In genomic region chr5:119269061-119269579, GRCh38 we compare ENCODE assay signal across 8 cellular contexts.
DNase-seq lines count a peak whose midpoint lies in the region; ATAC-seq and TF ChIP-seq lines count a peak whose summit lies in the region.

No MANE protein-coding gene starts in this region.

- H3K4me2 ChIP-seq in neural progenitor cell: peak overlapping the region; percentile 87

- H3K4me1 Mint-ChIP-seq in activated CD8-positive, alpha-beta T cell treated with anti-CD3 and anti-CD28 coated beads, Interleukin-2, amount 10 ng/mL, durations not matched to agents 7 days and 5 days (ENCODE audit: low read depth): peaks cover 63% of the 10 kb centered on the region
- H3K4me1 Mint-ChIP-seq in neural progenitor cell: peaks cover 9% of the 10 kb centered on the region

- TF ChIP-seq CTCF in HEK293 (tag by site-specific recombination; IDR thresholded peaks at IDR 0.05) (no peak), NB4 (IDR thresholded peaks at IDR 0.05; ENCODE audit: low read depth, low read length) (no peak), neural progenitor cell (IDR thresholded peaks at IDR 0.05) (no peak)

- peaks cover 5% of the 10 kb centered on the region for H3K9me3 Mint-ChIP-seq in activated CD8-positive, alpha-beta T cell treated with anti-CD3 and anti-CD28 coated beads, Interleukin-2, amount 10 ng/mL, durations not matched to agents 7 days and 5 days (ENCODE audit: insufficient read depth)
- H3K9me3 Mint-ChIP-seq in neural progenitor cell: peaks cover 9% of the 10 kb centered on the region

- peaks cover 36% of the 10 kb centered on the region for H3K4me1 ChIP-seq in HEK293 (ENCODE audit: control insufficient read depth, insufficient read depth, low read length)
- H3K4me1 ChIP-seq in neural progenitor cell: peaks cover 12% of the 10 kb centered on the region

- peak; percentile 11 for DNase-seq in NCI-H1436 (lab: John Stamatoyannopoulos, UW)
- no peak for DNase-seq in NCI-H1436 treated with DMSO at 0.1 percent for 48 hours (lab: John Stamatoyannopoulos, UW)
- peak; percentile 68 for DNase-seq in NB4 (ENCODE audit: low read depth)
- DNase-seq in activated CD8-positive, alpha-beta T cell treated with anti-CD3 and anti-CD28 coated beads, Interleukin-2, amount 10 ng/mL, durations not matched to agents 7 days and 5 days: peak; percentile 50
- DNase-seq in fibroblast of peridontal ligament (ENCODE audit: extremely low read depth): peak; percentile 37
- peak; percentile 58 for DNase-seq in neural progenitor cell (ENCODE audit: low spot score)
- no peak for DNase-seq in NCI-H524 treated with DMSO at 0.1 percent for 48 hours (lab: John Stamatoyannopoulos, UW)

- peaks cover 7% of the 10 kb centered on the region for H4K20me1 ChIP-seq in neural progenitor cell (ENCODE audit: low read depth)

- H3K27ac Mint-ChIP-seq in activated CD8-positive, alpha-beta T cell treated with anti-CD3 and anti-CD28 coated beads, Interleukin-2, amount 10 ng/mL, durations not matched to agents 7 days and 5 days: peak overlapping the region; percentile 96
- peak overlapping the region; percentile 38 for H3K27ac Mint-ChIP-seq in neural progenitor cell

- peak overlapping the region; percentile 49 for H3K9ac ChIP-seq in neural progenitor cell

- POLR2A ChIA-PET in HEK293 (lab: Yijun Ruan, JAX): interaction anchor here (0.9 to 3.4 kb wide), 15 partner anchors 8 to 281 kb away, joined by 3 to 32 read pairs (median 6); partner anchors contain the start of genes DMXL1, DTWD2 and TNFAIP8
- POLR2A ChIA-PET in activated CD8-positive, alpha-beta T cell treated with anti-CD3 and anti-CD28 coated beads, Interleukin-2, amount 10 ng/mL, durations not matched to agents 7 days and 5 days (lab: Charles Lee): interaction anchor here (0.7 to 2.4 kb wide), 15 partner anchors 10 to 143 kb away, joined by 3 to 13 read pairs (median 5); no protein-coding TSS in a partner anchor

- peak; percentile 20 for TF ChIP-seq POLR2A in NB4 (IDR thresholded peaks at IDR 0.05; ENCODE audit: extremely low read depth, insufficient read length)

- H3K27me3 Mint-ChIP-seq in activated CD8-positive, alpha-beta T cell treated with anti-CD3 and anti-CD28 coated beads, Interleukin-2, amount 10 ng/mL, durations not matched to agents 7 days and 5 days (ENCODE audit: low read depth): no peaks in the 10 kb centered on the region
- H3K27me3 Mint-ChIP-seq in neural progenitor cell (ENCODE audit: insufficient read depth, low read depth): peaks cover 5% of the 10 kb centered on the region

- peak overlapping the region; percentile 98 for H3K4me3 Mint-ChIP-seq in activated CD8-positive, alpha-beta T cell treated with anti-CD3 and anti-CD28 coated beads, Interleukin-2, amount 10 ng/mL, durations not matched to agents 7 days and 5 days
- H3K4me3 Mint-ChIP-seq in neural progenitor cell: peak overlapping the region; percentile 93

- H3K9me3 ChIP-seq in HEK293 (ENCODE audit: control insufficient read depth, insufficient read depth, low read depth, low read length) (no peaks in the 10 kb centered on the region), neural progenitor cell (ENCODE audit: low read depth) (no peaks in the 10 kb centered on the region)

- peaks cover 4% of the 10 kb centered on the region for H3K27me3 ChIP-seq in neural progenitor cell

- peaks cover 21% of the 10 kb centered on the region for H3K79me2 ChIP-seq in neural progenitor cell (ENCODE audit: low read depth)

- H3K36me3 ChIP-seq in HEK293 (ENCODE audit: control insufficient read depth in 2 of 2, insufficient read depth in 1 of 2, low read length in 2 of 2): no peaks in the 10 kb centered on the region
- H3K36me3 ChIP-seq in neural progenitor cell: no peaks in the 10 kb centered on the region

- peak overlapping the region; percentile 99 for H2AFZ ChIP-seq in neural progenitor cell (replicated peaks)

- H3K36me3 Mint-ChIP-seq in activated CD8-positive, alpha-beta T cell treated with anti-CD3 and anti-CD28 coated beads, Interleukin-2, amount 10 ng/mL, durations not matched to agents 7 days and 5 days (ENCODE audit: low read depth): peaks cover 50% of the 10 kb centered on the region
- peaks cover 5% of the 10 kb centered on the region for H3K36me3 Mint-ChIP-seq in neural progenitor cell

- ATAC-seq in activated CD8-positive, alpha-beta T cell treated with anti-CD3 and anti-CD28 coated beads, Interleukin-2, amount 10 ng/mL, durations not matched to agents 7 days and 5 days: peak; percentile 2

- H3K27ac ChIP-seq in HEK293 (ENCODE audit: extremely low read depth, low read depth, low read length) (peak overlapping the region; percentile 88), neural progenitor cell (no peak overlapping the region)

- H3K4me3 ChIP-seq in HEK293 (ENCODE audit: low read depth, low read length): peak overlapping the region; percentile 60
- peak overlapping the region; percentile 99 for H3K4me3 ChIP-seq in NB4 (ENCODE audit: low read depth, low read length)
- peak overlapping the region; percentile 89 for H3K4me3 ChIP-seq in neural progenitor cell

- CTCF ChIA-PET in HEK293 (lab: Yijun Ruan, JAX): interaction anchor here (0.6 to 1.8 kb wide), 6 partner anchors 46 to 281 kb away, joined by 3 to 9 read pairs (median 6); partner anchors contain the start of gene DTWD2
- CTCF ChIA-PET in activated CD8-positive, alpha-beta T cell treated with anti-CD3 and anti-CD28 coated beads, Interleukin-2, amount 10 ng/mL, durations not matched to agents 7 days and 5 days (lab: Charles Lee): interaction anchor here (0.9 to 6.7 kb wide), 26 partner anchors 11 to 281 kb away, joined by 3 to 52 read pairs (median 8); partner anchors contain the start of genes DMXL1 and DTWD2

- H3F3A ChIP-seq in neural progenitor cell (ENCODE audit: low read depth): peaks cover 7% of the 10 kb centered on the region

TF ChIP-seq in HEK293, 187 proteins besides CTCF, POLR2A, EP300 and RAD21 (continues in another document):
- TF ChIP-seq ZNF518A (tag by site-specific recombination; conservative IDR thresholded peaks at IDR 0.05; ENCODE audit: low read depth): no peak
- no peak for TF ChIP-seq ZNF76 (tag by site-specific recombination; IDR thresholded peaks at IDR 0.05; ENCODE audit: borderline replicate concordance, low read depth)
- no peak for TF ChIP-seq ZNF37A (tag by site-specific recombination; IDR thresholded peaks at IDR 0.05)
- no peak for TF ChIP-seq ZNF362 (tag by site-specific recombination; IDR thresholded peaks at IDR 0.05)
- no peak for TF ChIP-seq ZNF121 (tag by site-specific recombination; IDR thresholded peaks at IDR 0.05)
- TF ChIP-seq KLF9 (tag by site-specific recombination; IDR thresholded peaks at IDR 0.05; ENCODE audit: low read depth): no peak
- no peak for TF ChIP-seq ZBTB1 (tag by site-specific recombination; IDR thresholded peaks at IDR 0.05)
- no peak for TF ChIP-seq ZNF302 (tag by site-specific recombination; IDR thresholded peaks at IDR 0.05; ENCODE audit: low read depth)
- TF ChIP-seq ZNF747 (tag by site-specific recombination; IDR thresholded peaks at IDR 0.05): no peak
- no peak for TF ChIP-seq ZNF596 (tag by site-specific recombination; IDR thresholded peaks at IDR 0.05)
- TF ChIP-seq RBAK (tag by site-specific recombination; IDR thresholded peaks at IDR 0.05): no peak
- no peak for TF ChIP-seq ZFHX2 (tag by site-specific recombination; conservative IDR thresholded peaks at IDR 0.05)
- no peak for TF ChIP-seq REPIN1 (tag by site-specific recombination; IDR thresholded peaks at IDR 0.05; ENCODE audit: low read depth)
- TF ChIP-seq ZNF664 (tag by site-specific recombination; IDR thresholded peaks at IDR 0.05): no peak
- TF ChIP-seq ZNF292 (tag by site-specific recombination; IDR thresholded peaks at IDR 0.05; ENCODE audit: borderline replicate concordance, low read depth): no peak

Comparison
In these comparisons a context has a peak if more than half of its experiments do, and no peak if none do; other contexts are left out.
1. DNase-seq: peak in NCI-H1436 (single experiment), NB4 (single experiment), activated CD8-positive, alpha-beta T cell treated with anti-CD3 and anti-CD28 coated beads, Interleukin-2, amount 10 ng/mL, durations not matched to agents 7 days and 5 days (single experiment), fibroblast of peridontal ligament (single experiment) and neural progenitor cell (single experiment); none in NCI-H1436 treated with DMSO at 0.1 percent for 48 hours (single experiment) and NCI-H524 treated with DMSO at 0.1 percent for 48 hours (single experiment).
2. Peak in every context shown above with its lines, with median percentiles within 50 percentile points of each other: H3K4me3 ChIP-seq.